In genomic region chr10:80429521-80429966, GRCh38 we compare ENCODE assay signal across 14 cellular contexts. TPM values are rescaled to one million over a fixed set of nuclear protein-coding genes. Genes with fewer than 3 reads are reported as not detected.
DNase-seq lines count a peak whose midpoint lies in the region; ATAC-seq and TF ChIP-seq lines count a peak whose summit lies in the region.
"Had no signal": no experiment of that assay in that cellular context is flagged by ENCODE, and none has a peak within 500 bp of the region (broad histone marks: within the 10 kb centered on the region; RNA-seq: fewer than 3 reads in every experiment).

No MANE protein-coding gene starts in this region.

- no peak for TF ChIP-seq EP300 in sigmoid colon (IDR thresholded peaks at IDR 0.05)

- CTCF ChIA-PET in Calu3 (lab: Charles Lee) = interaction anchor here (0.6 to 1.6 kb wide), 7 partner anchors 9 to 233 kb away, joined by 3 to 9 read pairs (median 4); no protein-coding TSS in a partner anchor

- H3K36me3 Mint-ChIP-seq in Calu3 (ENCODE audit: insufficient read depth, unreplicated experiment) = peaks cover 11% of the 10 kb centered on the region
- peaks cover 95% of the 10 kb centered on the region for H3K36me3 Mint-ChIP-seq in nephron progenitor cell (ENCODE audit: low read depth)

- WGBS in sigmoid colon, 2 donors = 16 to 56% methylated on average over 9 of the region's 9 CpGs

- peak overlapping the region; percentile 12 for H3K4me3 Mint-ChIP-seq in Calu3 (ENCODE audit: low read depth, unreplicated experiment)
- no peak overlapping the region for H3K4me3 Mint-ChIP-seq in nephron progenitor cell
- H3K4me3 Mint-ChIP-seq: activated T-cell treated with anti-CD3 and anti-CD28 coated beads, Interleukin-2, amount 50 U/mL, for 24 hours; CD8-positive, alpha-beta memory T cell; central memory CD8-positive, alpha-beta T cell had no signal

- BruUV-seq in Calu3 (replicated peaks; lab: Mats Ljungman, UMichigan) = no TSS peak

- no peak for TF ChIP-seq POLR2A in sigmoid colon (IDR thresholded peaks at IDR 0.05)

- H3K27ac Mint-ChIP-seq in Calu3 (ENCODE audit: unreplicated experiment) = peak overlapping the region; percentile 87
- H3K27ac Mint-ChIP-seq in nephron progenitor cell = peak overlapping the region; percentile 95
- H3K27ac Mint-ChIP-seq: activated T-cell treated with anti-CD3 and anti-CD28 coated beads, Interleukin-2, amount 50 U/mL, for 24 hours; CD8-positive, alpha-beta memory T cell had no signal

- H3K4me3 ChIP-seq in sigmoid colon = no peak overlapping the region
- H3K4me3 ChIP-seq: thyroid gland had no signal

- no peaks in the 10 kb centered on the region for H3K27me3 Mint-ChIP-seq in Calu3 (ENCODE audit: unreplicated experiment)
- no peaks in the 10 kb centered on the region for H3K27me3 Mint-ChIP-seq in nephron progenitor cell (ENCODE audit: low read depth, poor library complexity)
- H3K27me3 Mint-ChIP-seq: activated T-cell treated with anti-CD3 and anti-CD28 coated beads, Interleukin-2, amount 50 U/mL, for 24 hours; CD8-positive, alpha-beta memory T cell; central memory CD8-positive, alpha-beta T cell had no signal

- intact Hi-C loops in Calu3 (cut with micrococcal nuclease; ENCODE audit: unreplicated experiment) = no loop called here
- intact Hi-C loops in sigmoid colon (cut with DNase I) = no loop called here

- H3K9me3 ChIP-seq in sigmoid colon = no peaks in the 10 kb centered on the region
- H3K9me3 ChIP-seq: thyroid gland had no signal

- peak; percentile 87 for DNase-seq in Calu3
- DNase-seq in M059J (ENCODE audit: low read depth) = peak; percentile 86
- peak; percentile 58 for DNase-seq in dermis blood vessel endothelial cell
- DNase-seq in nephron progenitor cell = no peak
- no peak for DNase-seq in NCI-H1092 (lab: John Stamatoyannopoulos, UW)
- DNase-seq in sigmoid colon = no peak
- no peak for DNase-seq in NCI-H748 treated with DMSO at 0.1 percent for 48 hours (lab: John Stamatoyannopoulos, UW)
- DNase-seq: activated T-cell treated with anti-CD3 and anti-CD28 coated beads, Interleukin-2, amount 50 U/mL, for 24 hours; CD8-positive, alpha-beta memory T cell; NCI-H1694; thyroid gland had no signal

- peaks cover 0 to 79% (median 16%) of the 10 kb centered on the region in 4 donors for H3K36me3 ChIP-seq in sigmoid colon

- H3K4me1 Mint-ChIP-seq in Calu3 (ENCODE audit: low read depth, unreplicated experiment) (peaks cover 15% of the 10 kb centered on the region), nephron progenitor cell (peaks cover 17% of the 10 kb centered on the region)
- H3K4me1 Mint-ChIP-seq: CD8-positive, alpha-beta memory T cell; central memory CD8-positive, alpha-beta T cell had no signal

- TF ChIP-seq CTCF in Calu3 (IDR thresholded peaks at IDR 0.05; ENCODE audit: unreplicated experiment) = no peak
- TF ChIP-seq CTCF in nephron progenitor cell (IDR thresholded peaks at IDR 0.05) = no peak
- TF ChIP-seq CTCF in sigmoid colon (IDR thresholded peaks at IDR 0.05) = no peak

- H3K27ac ChIP-seq in sigmoid colon = no peak overlapping the region
- H3K27ac ChIP-seq: thyroid gland had no signal

- no peaks in the 10 kb centered on the region for H3K4me1 ChIP-seq in sigmoid colon
- H3K4me1 ChIP-seq: thyroid gland had no signal

- H3K9me3 Mint-ChIP-seq in Calu3 (ENCODE audit: low read depth, unreplicated experiment) = no peaks in the 10 kb centered on the region
- no peaks in the 10 kb centered on the region for H3K9me3 Mint-ChIP-seq in nephron progenitor cell
- H3K9me3 Mint-ChIP-seq: activated T-cell treated with anti-CD3 and anti-CD28 coated beads, Interleukin-2, amount 50 U/mL, for 24 hours; CD8-positive, alpha-beta memory T cell; central memory CD8-positive, alpha-beta T cell had no signal

- no peaks in the 10 kb centered on the region for H3K27me3 ChIP-seq in sigmoid colon
- H3K27me3 ChIP-seq: thyroid gland had no signal

- no peak for ATAC-seq in GM18519 (IDR thresholded peaks at IDR 0.05; ENCODE audit: low FRiP score, unreplicated experiment)

RNA-seq across cellular contexts. Expression of gene PRXL2A, which starts 21.2 kb away (rescaled TPM):
- total RNA-seq in Calu3 (2022) (61.4 and 67.2 TPM in 2 replicates), dermis blood vessel endothelial cell (343 and 346 TPM in 2 replicates), sigmoid colon (10 to 100 TPM; 43.7 to 57.4 (median 50.9) TPM)
- 23.6 and 32.4 TPM in 2 replicates for total RNA-seq in M059J (2014; rRNA removed; shearing (Covaris generic))
- 10 to 100 TPM; 33.3 to 63.5 (median 37.8) TPM for polyA plus RNA-seq in sigmoid colon
- total RNA-seq: OCI-LY7 had no signal

RNA-seq across cellular contexts. Expression of gene TSPAN14, which starts 24.6 kb away (rescaled TPM):
- total RNA-seq in Calu3 (2022) (98.6 and 116 TPM in 2 replicates), dermis blood vessel endothelial cell (91.0 and 148 TPM in 2 replicates), sigmoid colon (10 to 100 TPM; 22.0 to 29.9 (median 23.9) TPM)
- total RNA-seq in M059J (2014; rRNA removed; shearing (Covaris generic)) = 32.0 and 44.4 TPM in 2 replicates
- 10 to 100 TPM; 12.0 to 67.3 (median 14.1) TPM for polyA plus RNA-seq in sigmoid colon

Comparison
In these comparisons a context has a peak if more than half of its experiments do, and no peak if none do; other contexts are left out.
1. DNase-seq: peak in Calu3 (single experiment), M059J (single experiment) and dermis blood vessel endothelial cell (single experiment); none in nephron progenitor cell (single experiment), NCI-H1092 (single experiment), sigmoid colon (single experiment) and NCI-H748 treated with DMSO at 0.1 percent for 48 hours (single experiment).